Comparison of ENCODE assay signal across 9 cellular contexts in genomic region chr6:130513770-130514169, GRCh38.
DNase-seq lines count a peak whose midpoint lies in the region; ATAC-seq and TF ChIP-seq lines count a peak whose summit lies in the region.
"Had no signal": no experiment of that assay in that cellular context is flagged by ENCODE, and none has a peak within 500 bp of the region (broad histone marks: within the 10 kb centered on the region; RNA-seq: fewer than 3 reads in every experiment).

No MANE protein-coding gene starts in this region.

- H3K27me3 ChIP-seq in uterus = no peaks in the 10 kb centered on the region

- peak; percentile 39 for ATAC-seq in GM18861 (IDR thresholded peaks at IDR 0.05; ENCODE audit: unreplicated experiment)
- peak; percentile 55 for ATAC-seq in HG02981 (IDR thresholded peaks at IDR 0.05; ENCODE audit: unreplicated experiment)
- peak; percentile 78 for ATAC-seq in SK-N-SH treated with all-trans-retinoic acid at 6 μM for 48 hours
- ATAC-seq in stimulated activated effector memory CD8-positive, alpha-beta T cell treated with anti-CD3 and anti-CD28 coated beads, Interleukin-12 subunit alpha, Interleukin-12 subunit beta, amount 100 ng/mL, for 72 hours = peak; percentile 88

- CTCF ChIA-PET in RWPE1 (lab: Yijun Ruan, JAX) = no interaction called here

- intact Hi-C loops in uterus (cut with DNase I; ENCODE audit: low total_unique reads) = no loop called here

- H3K4me1 ChIP-seq in uterus = peaks cover 0 to 7% of the 10 kb centered on the region in 2 donors
- H3K4me1 ChIP-seq: parathyroid adenoma had no signal

- peak overlapping the region; percentile 22 for H3K4me3 Mint-ChIP-seq in stimulated activated effector memory CD8-positive, alpha-beta T cell treated with anti-CD3 and anti-CD28 coated beads, Interleukin-12 subunit alpha, Interleukin-12 subunit beta, amount 100 ng/mL, for 72 hours

- H3K36me3 ChIP-seq in uterus = no peaks in the 10 kb centered on the region

- H3K9me3 Mint-ChIP-seq in stimulated activated effector memory CD8-positive, alpha-beta T cell treated with anti-CD3 and anti-CD28 coated beads, Interleukin-12 subunit alpha, Interleukin-12 subunit beta, amount 100 ng/mL, for 72 hours = peaks cover 6% of the 10 kb centered on the region

- H3K36me3 Mint-ChIP-seq in stimulated activated effector memory CD8-positive, alpha-beta T cell treated with anti-CD3 and anti-CD28 coated beads, Interleukin-12 subunit alpha, Interleukin-12 subunit beta, amount 100 ng/mL, for 72 hours = peaks cover 12% of the 10 kb centered on the region

- peaks cover 55% of the 10 kb centered on the region for H3K4me1 Mint-ChIP-seq in stimulated activated effector memory CD8-positive, alpha-beta T cell treated with anti-CD3 and anti-CD28 coated beads, Interleukin-12 subunit alpha, Interleukin-12 subunit beta, amount 100 ng/mL, for 72 hours

- peak overlapping the region; percentile 89 for H3K27ac Mint-ChIP-seq in stimulated activated effector memory CD8-positive, alpha-beta T cell treated with anti-CD3 and anti-CD28 coated beads, Interleukin-12 subunit alpha, Interleukin-12 subunit beta, amount 100 ng/mL, for 72 hours

- H3K9me3 ChIP-seq in uterus = no peaks in the 10 kb centered on the region

- DNase-seq in effector CD8-positive, alpha-beta T cell (lab: John Stamatoyannopoulos, UW) = peak; percentile 4
- peak; percentile 29 to 80 for DNase-seq in stimulated activated effector memory CD8-positive, alpha-beta T cell treated with anti-CD3 and anti-CD28 coated beads, Interleukin-12 subunit alpha, Interleukin-12 subunit beta, amount 100 ng/mL, for 72 hours (ENCODE audit: low spot score in 2 of 2)
- DNase-seq in RWPE1 (ENCODE audit: low spot score) (no peak), uterus (no peak), NCI-H2227 treated with DMSO at 0.1 percent for 48 hours (lab: John Stamatoyannopoulos, UW) (no peak)

- TF ChIP-seq POLR2A in uterus (IDR thresholded peaks at IDR 0.05) = no peak

- TF ChIP-seq CTCF in RWPE1 (conservative IDR thresholded peaks at IDR 0.05; ENCODE audit: low read depth) (no peak), uterus (IDR thresholded peaks at IDR 0.05) (no peak)

- no peak overlapping the region for H3K4me3 ChIP-seq in uterus

- POLR2A ChIA-PET in RWPE1 (lab: Yijun Ruan, JAX; ENCODE audit: low non-redundant PET) = no interaction called here

- H3K27ac ChIP-seq in RWPE1 (no peak overlapping the region), uterus (no peak overlapping the region)
- H3K27ac ChIP-seq: parathyroid adenoma had no signal

TF ChIP-seq in SK-N-SH treated with all-trans-retinoic acid at 6 μM for 48 hours, 23 proteins besides CTCF, POLR2A, EP300 and RAD21:
- TF ChIP-seq GLIS3 (CRISPR knock-in tag; IDR thresholded peaks at IDR 0.05) (no peak), ZFP30 (CRISPR knock-in tag; IDR thresholded peaks at IDR 0.05) (no peak), PPARA (CRISPR knock-in tag; IDR thresholded peaks at IDR 0.05; ENCODE audit: borderline replicate concordance) (no peak), OSR1 (CRISPR knock-in tag; IDR thresholded peaks at IDR 0.05) (no peak), ZNF8 (CRISPR knock-in tag; IDR thresholded peaks at IDR 0.05) (no peak)

Comparison
In these comparisons a context has a peak if more than half of its experiments do, and no peak if none do; other contexts are left out.
1. DNase-seq: peak in effector CD8-positive, alpha-beta T cell (single experiment) and stimulated activated effector memory CD8-positive, alpha-beta T cell treated with anti-CD3 and anti-CD28 coated beads, Interleukin-12 subunit alpha, Interleukin-12 subunit beta, amount 100 ng/mL, for 72 hours (2 of 2); none in RWPE1 (single experiment), uterus (0 of 2) and NCI-H2227 treated with DMSO at 0.1 percent for 48 hours (single experiment).
2. Peak in every context shown above with its lines, with median percentiles within 50 percentile points of each other: ATAC-seq.